Comparison of ENCODE assay signal across 12 cellular contexts in the genomic region with DNA sequence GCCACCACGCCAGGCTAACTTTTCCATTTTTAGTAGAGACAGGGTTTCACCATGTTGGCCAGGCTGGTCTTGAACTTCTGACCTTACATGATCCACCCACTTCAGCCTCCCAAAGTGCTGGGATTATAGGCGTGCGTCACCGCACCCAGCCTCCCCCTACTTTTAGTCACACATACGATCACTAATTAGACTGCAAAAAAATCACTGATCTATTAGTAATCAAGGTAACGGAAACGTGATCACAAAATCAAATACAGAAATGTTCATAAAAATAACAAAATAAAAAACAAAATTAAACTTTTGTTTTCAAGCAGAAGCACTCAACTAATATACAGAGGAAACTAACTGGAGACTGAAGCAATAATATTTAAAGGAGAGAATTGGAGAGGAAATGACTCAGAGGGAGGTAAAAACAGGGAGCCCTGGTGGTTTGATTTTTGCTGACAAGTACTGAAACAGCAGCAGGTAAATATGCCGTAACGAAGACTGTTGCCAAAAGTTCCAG. TPM values are rescaled to one million over a fixed set of nuclear protein-coding genes. Genes with fewer than 3 reads are reported as not detected.
A peak's percentile ranks its signal among the peaks of the same experiment; 100 is the strongest.
DNase-seq lines count a peak whose midpoint lies in the region; ATAC-seq and TF ChIP-seq lines count a peak whose summit lies in the region.
"Had no signal": no experiment of that assay in that cellular context is flagged by ENCODE, and none has a peak within 500 bp of the region (broad histone marks: within the 10 kb centered on the region; RNA-seq: fewer than 3 reads in every experiment).

No MANE protein-coding gene starts in this region.

- peaks cover 11% of the 10 kb centered on the region for H3K4me1 ChIP-seq in mucosa of descending colon (ENCODE audit: low read depth)

- peak overlapping the region; percentile 36 for H3K4me3 Mint-ChIP-seq in activated CD4-positive, alpha-beta T cell treated with anti-CD3 and anti-CD28 coated beads for 36 hours

- DNase-seq in activated CD4-positive, alpha-beta T cell treated with anti-CD3 and anti-CD28 coated beads for 36 hours, result peak; percentile 39
- no peak for DNase-seq in activated CD4-positive, alpha-beta T cell treated with anti-CD3 and anti-CD28 coated beads for 1 hour
- DNase-seq in T-helper 22 cell (ENCODE audit: low read depth), result peak; percentile 36
- peak; percentile 14 for DNase-seq in astrocyte of the hippocampus (ENCODE audit: low read depth, low spot score)
- DNase-seq in stimulated activated CD4-positive, alpha-beta T cell treated with anti-CD3 and anti-CD28 coated beads, Interleukin-1b, Interleukin-23, amount 100 ng/mL, for 48 hours, result peak; percentile 20
- no peak for DNase-seq in NCI-H1436 treated with DMSO at 0.1 percent for 48 hours (lab: John Stamatoyannopoulos, UW)
- DNase-seq in mucosa of descending colon, result no peak
- no peak for DNase-seq in GM13976 (ENCODE audit: low spot score)
- DNase-seq: left ventricle myocardium superior, NCI-H446 treated with DMSO at 0.1 percent for 48 hours had no signal

- H3K36me3 ChIP-seq in mucosa of descending colon (ENCODE audit: low read depth), result no peaks in the 10 kb centered on the region

- H3K27me3 Mint-ChIP-seq in activated CD4-positive, alpha-beta T cell treated with anti-CD3 and anti-CD28 coated beads for 36 hours, result no peaks in the 10 kb centered on the region

- POLR2A ChIA-PET in activated CD4-positive, alpha-beta T cell treated with anti-CD3 and anti-CD28 coated beads for 36 hours (lab: Charles Lee), result no interaction called here

- no peaks in the 10 kb centered on the region for H3K9me3 ChIP-seq in mucosa of descending colon
- H3K9me3 ChIP-seq: tibial nerve had no signal

- H3K27ac Mint-ChIP-seq in activated CD4-positive, alpha-beta T cell treated with anti-CD3 and anti-CD28 coated beads for 36 hours, result peak overlapping the region; percentile 71

- no peak for TF ChIP-seq CTCF in mucosa of descending colon (IDR thresholded peaks at IDR 0.05)
- TF ChIP-seq CTCF in GM13976 (IDR thresholded peaks at IDR 0.05; ENCODE audit: borderline replicate concordance, control extremely low read depth, extremely low read depth, insufficient read depth, missing control alignments), result no peak

- intact Hi-C loops in activated CD4-positive, alpha-beta T cell treated with anti-CD3 and anti-CD28 coated beads for 36 hours (cut with DNase I, micrococcal nuclease), result no loop called here
- intact Hi-C loops in mucosa of descending colon (cut with DNase I, micrococcal nuclease), result no loop called here

- H3K36me3 Mint-ChIP-seq in activated CD4-positive, alpha-beta T cell treated with anti-CD3 and anti-CD28 coated beads for 36 hours (ENCODE audit: low read depth), result peaks cover 29% of the 10 kb centered on the region

- ATAC-seq in activated CD4-positive, alpha-beta T cell treated with anti-CD3 and anti-CD28 coated beads for 36 hours, result peak; percentile 12
- ATAC-seq in mucosa of descending colon, result no peak
- ATAC-seq: left ventricle myocardium superior had no signal

- in situ Hi-C loops in GM13976 (cut with MboI; ENCODE audit: low sequenced_read_pairs, unreplicated experiment), result no loop called here

- H3K9me3 Mint-ChIP-seq in activated CD4-positive, alpha-beta T cell treated with anti-CD3 and anti-CD28 coated beads for 36 hours (ENCODE audit: low read depth), result no peaks in the 10 kb centered on the region

- no peak overlapping the region for H3K4me3 ChIP-seq in mucosa of descending colon
- H3K4me3 ChIP-seq: tibial nerve had no signal

- CTCF ChIA-PET in activated CD4-positive, alpha-beta T cell treated with anti-CD3 and anti-CD28 coated beads for 36 hours (lab: Charles Lee), result no interaction called here

- peaks cover 47% of the 10 kb centered on the region for H3K4me1 Mint-ChIP-seq in activated CD4-positive, alpha-beta T cell treated with anti-CD3 and anti-CD28 coated beads for 36 hours

RNA-seq across cellular contexts. Expression of a gene that starts 4.6 kb away (rescaled TPM):
- total RNA-seq in activated CD4-positive, alpha-beta T cell treated with anti-CD3 and anti-CD28 coated beads for 36 hours, result 10 to 100 TPM; 12.8 to 21.4 TPM
- total RNA-seq in mucosa of descending colon, result 10 to 100 TPM in 1 of 3 donors, 1 to 10 TPM in 2; 5.8 to 13.7 (median 7.5) TPM

RNA-seq across cellular contexts. Expression of a gene that starts 4.7 kb away (rescaled TPM):
- 10 to 100 TPM; 12.7 to 16.2 TPM for total RNA-seq in activated CD4-positive, alpha-beta T cell treated with anti-CD3 and anti-CD28 coated beads for 36 hours
- total RNA-seq in mucosa of descending colon, result 10 to 100 TPM in 1 of 3 donors, 1 to 10 TPM in 2; 7.5 to 12.7 (median 9.9) TPM

RNA-seq across cellular contexts. Expression of a gene that starts 48.6 kb away (rescaled TPM):
- not detected for total RNA-seq in activated CD4-positive, alpha-beta T cell treated with anti-CD3 and anti-CD28 coated beads for 36 hours
- total RNA-seq in mucosa of descending colon, result not detected
- total RNA-seq: epithelial cell of proximal tubule, tibial nerve had no signal

Comparison
In these comparisons a context has a peak if more than half of its experiments do, and no peak if none do; other contexts are left out.
1. DNase-seq: peak in activated CD4-positive, alpha-beta T cell treated with anti-CD3 and anti-CD28 coated beads for 36 hours (single experiment), T-helper 22 cell (single experiment), astrocyte of the hippocampus (single experiment) and stimulated activated CD4-positive, alpha-beta T cell treated with anti-CD3 and anti-CD28 coated beads, Interleukin-1b, Interleukin-23, amount 100 ng/mL, for 48 hours (single experiment); none in activated CD4-positive, alpha-beta T cell treated with anti-CD3 and anti-CD28 coated beads for 1 hour (single experiment), NCI-H1436 treated with DMSO at 0.1 percent for 48 hours (single experiment), mucosa of descending colon (0 of 3) and GM13976 (single experiment).